2 cellular contexts compared by ENCODE assay signal in the genomic region with DNA sequence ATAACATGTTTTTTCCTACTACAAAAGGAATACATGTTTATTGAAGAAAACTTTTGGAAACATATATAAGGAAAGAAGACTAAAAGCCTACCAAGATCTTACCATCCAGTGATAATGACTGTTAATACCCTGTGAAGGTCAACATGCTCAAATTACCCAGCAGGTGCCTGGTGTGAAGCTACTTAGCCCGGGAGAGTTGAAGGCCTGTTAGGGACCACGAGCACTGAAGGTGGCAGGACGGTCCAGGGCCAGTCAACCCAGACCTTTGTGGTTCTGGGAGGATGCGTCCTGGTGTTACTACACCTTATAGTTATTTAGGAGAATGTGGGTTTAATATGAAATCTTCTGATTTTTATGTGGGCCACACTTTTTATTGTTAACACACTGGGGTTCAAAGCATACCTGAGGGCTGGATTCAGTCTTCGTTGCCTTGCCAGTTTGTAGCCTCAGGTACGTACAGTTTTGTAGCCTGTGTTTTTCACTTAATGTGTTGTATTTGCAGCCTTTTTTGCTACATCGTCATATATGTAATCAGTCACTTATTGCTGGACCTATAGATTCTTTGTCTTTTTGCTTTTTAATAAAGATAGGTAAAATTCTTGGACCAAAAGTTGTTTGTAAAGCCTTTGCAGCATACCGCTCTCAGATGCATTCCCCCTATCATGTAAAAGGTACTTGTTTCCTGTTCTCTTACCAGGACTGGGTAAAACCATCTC.
A peak's percentile ranks its signal among the peaks of the same experiment; 100 is the strongest.
TF ChIP-seq lines count a peak whose summit lies in the region.

No MANE protein-coding gene starts in this region.

TF ChIP-seq in A549, 52 proteins besides CTCF, POLR2A, EP300 and RAD21:
- TF ChIP-seq FOSB (CRISPR knock-in tag; IDR thresholded peaks at IDR 0.05), result no peak
- TF ChIP-seq MAFK (IDR thresholded peaks at IDR 0.05; ENCODE audit: partially characterized antibody), result peak; percentile 42

TF ChIP-seq in GM23338, 12 proteins besides CTCF, POLR2A, EP300 and RAD21:
- TF ChIP-seq POLR2AphosphoS5 (IDR thresholded peaks at IDR 0.05; ENCODE audit: low read depth) (no peak), ZNF331 (CRISPR knock-in tag; IDR thresholded peaks at IDR 0.05; ENCODE audit: low read depth) (no peak), STAT1 (IDR thresholded peaks at IDR 0.05; ENCODE audit: unreplicated experiment) (no peak), EZH2phosphoT487 (IDR thresholded peaks at IDR 0.05; ENCODE audit: unreplicated experiment) (no peak)
- TF ChIP-seq, protein P1, sequence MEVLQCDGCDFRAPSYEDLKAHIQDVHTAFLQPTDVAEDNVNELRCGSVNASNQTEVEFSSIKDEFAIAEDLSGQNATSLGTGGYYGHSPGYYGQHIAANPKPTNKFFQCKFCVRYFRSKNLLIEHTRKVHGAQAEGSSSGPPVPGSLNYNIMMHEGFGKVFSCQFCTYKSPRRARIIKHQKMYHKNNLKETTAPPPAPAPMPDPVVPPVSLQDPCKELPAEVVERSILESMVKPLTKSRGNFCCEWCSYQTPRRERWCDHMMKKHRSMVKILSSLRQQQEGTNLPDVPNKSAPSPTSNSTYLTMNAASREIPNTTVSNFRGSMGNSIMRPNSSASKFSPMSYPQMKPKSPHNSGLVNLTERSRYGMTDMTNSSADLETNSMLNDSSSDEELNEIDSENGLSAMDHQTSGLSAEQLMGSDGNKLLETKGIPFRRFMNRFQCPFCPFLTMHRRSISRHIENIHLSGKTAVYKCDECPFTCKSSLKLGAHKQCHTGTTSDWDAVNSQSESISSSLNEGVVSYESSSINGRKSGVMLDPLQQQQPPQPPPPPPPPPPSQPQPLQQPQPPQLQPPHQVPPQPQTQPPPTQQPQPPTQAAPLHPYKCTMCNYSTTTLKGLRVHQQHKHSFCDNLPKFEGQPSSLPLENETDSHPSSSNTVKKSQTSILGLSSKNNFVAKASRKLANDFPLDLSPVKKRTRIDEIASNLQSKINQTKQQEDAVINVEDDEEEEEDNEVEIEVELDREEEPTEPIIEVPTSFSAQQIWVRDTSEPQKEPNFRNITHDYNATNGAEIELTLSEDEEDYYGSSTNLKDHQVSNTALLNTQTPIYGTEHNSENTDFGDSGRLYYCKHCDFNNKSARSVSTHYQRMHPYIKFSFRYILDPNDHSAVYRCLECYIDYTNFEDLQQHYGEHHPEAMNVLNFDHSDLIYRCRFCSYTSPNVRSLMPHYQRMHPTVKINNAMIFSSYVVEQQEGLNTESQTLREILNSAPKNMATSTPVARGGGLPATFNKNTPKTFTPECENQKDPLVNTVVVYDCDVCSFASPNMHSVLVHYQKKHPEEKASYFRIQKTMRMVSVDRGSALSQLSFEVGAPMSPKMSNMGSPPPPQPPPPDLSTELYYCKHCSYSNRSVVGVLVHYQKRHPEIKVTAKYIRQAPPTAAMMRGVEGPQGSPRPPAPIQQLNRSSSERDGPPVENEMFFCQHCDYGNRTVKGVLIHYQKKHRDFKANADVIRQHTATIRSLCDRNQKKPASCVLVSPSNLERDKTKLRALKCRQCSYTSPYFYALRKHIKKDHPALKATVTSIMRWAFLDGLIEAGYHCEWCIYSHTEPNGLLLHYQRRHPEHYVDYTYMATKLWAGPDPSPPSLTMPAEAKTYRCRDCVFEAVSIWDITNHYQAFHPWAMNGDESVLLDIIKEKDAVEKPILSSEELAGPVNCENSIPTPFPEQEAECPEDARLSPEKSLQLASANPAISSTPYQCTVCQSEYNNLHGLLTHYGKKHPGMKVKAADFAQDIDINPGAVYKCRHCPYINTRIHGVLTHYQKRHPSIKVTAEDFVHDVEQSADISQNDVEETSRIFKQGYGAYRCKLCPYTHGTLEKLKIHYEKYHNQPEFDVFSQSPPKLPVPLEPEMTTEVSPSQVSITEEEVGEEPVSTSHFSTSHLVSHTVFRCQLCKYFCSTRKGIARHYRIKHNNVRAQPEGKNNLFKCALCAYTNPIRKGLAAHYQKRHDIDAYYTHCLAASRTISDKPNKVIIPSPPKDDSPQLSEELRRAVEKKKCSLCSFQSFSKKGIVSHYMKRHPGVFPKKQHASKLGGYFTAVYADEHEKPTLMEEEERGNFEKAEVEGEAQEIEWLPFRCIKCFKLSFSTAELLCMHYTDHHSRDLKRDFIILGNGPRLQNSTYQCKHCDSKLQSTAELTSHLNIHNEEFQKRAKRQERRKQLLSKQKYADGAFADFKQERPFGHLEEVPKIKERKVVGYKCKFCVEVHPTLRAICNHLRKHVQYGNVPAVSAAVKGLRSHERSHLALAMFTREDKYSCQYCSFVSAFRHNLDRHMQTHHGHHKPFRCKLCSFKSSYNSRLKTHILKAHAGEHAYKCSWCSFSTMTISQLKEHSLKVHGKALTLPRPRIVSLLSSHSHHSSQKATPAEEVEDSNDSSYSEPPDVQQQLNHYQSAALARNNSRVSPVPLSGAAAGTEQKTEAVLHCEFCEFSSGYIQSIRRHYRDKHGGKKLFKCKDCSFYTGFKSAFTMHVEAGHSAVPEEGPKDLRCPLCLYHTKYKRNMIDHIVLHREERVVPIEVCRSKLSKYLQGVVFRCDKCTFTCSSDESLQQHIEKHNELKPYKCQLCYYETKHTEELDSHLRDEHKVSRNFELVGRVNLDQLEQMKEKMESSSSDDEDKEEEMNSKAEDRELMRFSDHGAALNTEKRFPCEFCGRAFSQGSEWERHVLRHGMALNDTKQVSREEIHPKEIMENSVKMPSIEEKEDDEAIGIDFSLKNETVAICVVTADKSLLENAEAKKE (CRISPR knock-in tag; IDR thresholded peaks at IDR 0.05), result no peak
